ENCODE assay signal across 9 cellular contexts in the genomic region with DNA sequence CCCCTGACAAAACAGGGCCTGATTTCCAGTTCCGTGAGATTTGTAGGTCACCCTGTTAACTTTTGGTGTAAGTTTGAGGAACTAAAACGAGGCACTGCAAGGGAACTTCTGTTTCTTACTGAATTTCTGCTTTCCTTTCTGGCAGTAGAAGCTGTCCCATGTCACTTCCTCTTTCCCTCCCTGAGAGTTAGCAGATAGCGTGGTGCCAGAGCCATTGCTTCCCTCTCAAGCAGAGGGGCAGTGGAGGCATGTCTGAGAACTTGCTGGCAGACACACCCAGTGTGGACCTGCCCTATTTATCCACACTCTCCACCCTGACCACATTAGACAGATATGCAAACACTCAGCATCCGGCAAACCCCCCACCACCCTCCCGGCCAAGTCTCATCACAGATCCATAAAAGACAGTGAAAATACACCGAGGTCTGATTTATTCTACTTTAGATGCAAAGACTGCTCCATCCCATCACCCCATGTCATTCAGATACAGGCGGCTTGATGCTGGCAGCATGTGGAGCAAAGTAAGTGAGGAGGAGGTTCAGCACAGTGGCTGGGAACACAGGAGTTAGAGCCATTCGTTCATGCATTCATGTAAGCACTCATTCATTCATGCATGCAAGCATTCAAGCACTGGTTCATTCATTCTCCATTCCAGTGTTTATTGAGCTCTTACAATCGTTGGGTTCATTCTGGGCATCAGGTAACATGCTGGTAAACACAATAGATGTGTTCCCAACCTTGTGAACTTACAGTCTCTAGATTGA.
A peak's percentile ranks its signal among the peaks of the same experiment; 100 is the strongest.
DNase-seq lines count a peak whose midpoint lies in the region; ATAC-seq, FAIRE-seq and TF ChIP-seq lines count a peak whose summit lies in the region.
"Had no signal": no experiment of that assay in that cellular context is flagged by ENCODE, and none has a peak within 500 bp of the region (broad histone marks: within the 10 kb centered on the region; RNA-seq: fewer than 3 reads in every experiment).

No MANE protein-coding gene starts in this region.

- no peak overlapping the region for H3K56ac ChIP-seq in H1 (replicated peaks; ENCODE audit: insufficient read length, low read depth, low read length)

- peaks cover 5% of the 10 kb centered on the region for H3K27me3 Mint-ChIP-seq in stimulated activated naive CD8-positive, alpha-beta T cell treated with anti-CD3 and anti-CD28 coated beads, Interleukin-15, Interleukin-2, amounts not matched to agents 100 ng/mL and 50 ng/mL, for 24 hours

- H4K20me1 ChIP-seq in H1 (replicated peaks in 1 of 2; ENCODE audit: control insufficient read depth in 1 of 2, insufficient read depth in 2 of 2, low read length in 2 of 2) (no peaks in the 10 kb centered on the region), PC-9 (ENCODE audit: insufficient read depth) (no peaks in the 10 kb centered on the region)

- intact Hi-C loops in PC-9 (cut with micrococcal nuclease; ENCODE audit: unreplicated experiment), result no loop called here

- TF ChIP-seq EP300 in H1 (IDR thresholded peaks at IDR 0.05; ENCODE audit: borderline replicate concordance in 1 of 2, low read depth in 2 of 2, low read length in 2 of 2), result no peak

- H3K4me1 Mint-ChIP-seq in stimulated activated naive CD8-positive, alpha-beta T cell treated with anti-CD3 and anti-CD28 coated beads, Interleukin-15, Interleukin-2, amounts not matched to agents 100 ng/mL and 50 ng/mL, for 24 hours (ENCODE audit: low read depth), result peaks cover 45% of the 10 kb centered on the region

- no peak overlapping the region for H4K91ac ChIP-seq in H1 (replicated peaks; ENCODE audit: insufficient read length, low read length)

- WGBS in H1 (ENCODE audit: extremely low coverage in 1 of 2, insufficient coverage in 1 of 2, insufficient read length in 1 of 2, insufficient replicate concordance in 2 of 2, low coverage in 1 of 2, low lambda C conversion rate in 2 of 2, missing lambda C conversion rate in 1 of 2), 2 experiments, result 75% methylated on average over 9 of the region's 9 CpGs; no CpG with 5 or more reads in 1 of the 2 experiments

- POLR2A ChIA-PET in H1 (lab: Charles Lee; ENCODE audit: partially characterized antibody), result no interaction called here
- POLR2A ChIA-PET in PC-9 (lab: Charles Lee; ENCODE audit: unreplicated experiment), result no interaction called here

- H3K9me3 Mint-ChIP-seq in stimulated activated naive CD8-positive, alpha-beta T cell treated with anti-CD3 and anti-CD28 coated beads, Interleukin-15, Interleukin-2, amounts not matched to agents 100 ng/mL and 50 ng/mL, for 24 hours, result no peaks in the 10 kb centered on the region

- no peak overlapping the region for H3K9ac ChIP-seq in H1 (replicated peaks in 1 of 4; ENCODE audit: extremely low read depth in 1 of 4, low read depth in 3 of 4, low read length in 3 of 4)

- no peak overlapping the region for H3K23ac ChIP-seq in H1 (ENCODE audit: insufficient read length)

- peak overlapping the region; percentile 87 for H2AFZ ChIP-seq in H1 (ENCODE audit: low read length)
- no peak overlapping the region for H2AFZ ChIP-seq in PC-9

- ATAC-seq in GM21723 (IDR thresholded peaks at IDR 0.05; ENCODE audit: unreplicated experiment), result peak; percentile 95

- no peak overlapping the region for H2BK12ac ChIP-seq in H1 (ENCODE audit: low read depth, low read length)

- peak; percentile 95 for FAIRE-seq in GM18507 (lab: Jason Lieb, UNC)
- no peak for FAIRE-seq in H1 (lab: Jason Lieb, UNC)

- no peak overlapping the region for H3K4me2 ChIP-seq in H1 (ENCODE audit: insufficient read depth in 1 of 2, low read depth in 2 of 2, low read length in 2 of 2)
- no peak overlapping the region for H3K4me2 ChIP-seq in PC-9

- no peaks in the 10 kb centered on the region for H3K4me1 ChIP-seq in H1 (replicated peaks in 1 of 4; ENCODE audit: control insufficient read depth in 3 of 4, insufficient read depth in 4 of 4, low read length in 3 of 4)
- H3K4me1 ChIP-seq in PC-9 (replicated peaks; ENCODE audit: insufficient read depth), result peaks cover 16% of the 10 kb centered on the region
- H3K4me1 ChIP-seq: ascending aorta had no signal

- H3K27ac Mint-ChIP-seq in stimulated activated naive CD8-positive, alpha-beta T cell treated with anti-CD3 and anti-CD28 coated beads, Interleukin-15, Interleukin-2, amounts not matched to agents 100 ng/mL and 50 ng/mL, for 24 hours, result peak overlapping the region; percentile 24

- no TSS peak for BruUV-seq in PC-9 (replicated peaks; lab: Mats Ljungman, UMichigan)

- H3K27me3 ChIP-seq in H1 (replicated peaks in 1 of 4; ENCODE audit: control insufficient read depth in 3 of 4, extremely low read depth in 1 of 4, insufficient read depth in 3 of 4, low read length in 3 of 4), result no peaks in the 10 kb centered on the region
- H3K27me3 ChIP-seq in PC-9 (ENCODE audit: insufficient read depth, low read depth), result no peaks in the 10 kb centered on the region
- H3K27me3 ChIP-seq: ascending aorta had no signal

- H3K9me2 ChIP-seq in PC-9 (ENCODE audit: insufficient read depth), result no peaks in the 10 kb centered on the region

- no peak overlapping the region for H2BK15ac ChIP-seq in H1 (ENCODE audit: low read length)

- H2BK20ac ChIP-seq in H1 (ENCODE audit: low read length), result no peak overlapping the region

- CTCF ChIA-PET in H1 (lab: Charles Lee; ENCODE audit: partially characterized antibody), result no interaction called here
- CTCF ChIA-PET in PC-9 (lab: Charles Lee), result no interaction called here

- H3K14ac ChIP-seq in H1 (ENCODE audit: insufficient read length), result no peak overlapping the region

- H4K8ac ChIP-seq in H1 (ENCODE audit: extremely low read depth, insufficient read depth, low read length), result no peak overlapping the region

- peak overlapping the region; percentile 9 for H3K4me3 Mint-ChIP-seq in stimulated activated naive CD8-positive, alpha-beta T cell treated with anti-CD3 and anti-CD28 coated beads, Interleukin-15, Interleukin-2, amounts not matched to agents 100 ng/mL and 50 ng/mL, for 24 hours

- H2AK5ac ChIP-seq in H1 (ENCODE audit: low read depth, low read length), result no peak overlapping the region

- no peak overlapping the region for H2BK120ac ChIP-seq in H1 (replicated peaks; ENCODE audit: low read depth, low read length)

- TF ChIP-seq CTCF in H1 (IDR thresholded peaks at IDR 0.05; ENCODE audit: control extremely low read depth in 1 of 3, insufficient read depth in 1 of 3, low read depth in 1 of 3, low read length in 3 of 3), result no peak
- no peak for TF ChIP-seq CTCF in PC-9 (conservative IDR thresholded peaks at IDR 0.05)

- no peak for TF ChIP-seq POLR2A in H1 (IDR thresholded peaks at IDR 0.05; ENCODE audit: control extremely low read depth in 1 of 2, low read depth in 2 of 2, low read length in 2 of 2)

- H3K4me3 ChIP-seq in H1 (ENCODE audit: extremely low read depth in 1 of 4, insufficient read depth in 2 of 4, low read depth in 3 of 4, low read length in 4 of 4) (no peak overlapping the region), PC-9 (no peak overlapping the region)
- H3K4me3 ChIP-seq: ascending aorta had no signal

- H4K5ac ChIP-seq in H1 (ENCODE audit: insufficient read length, low read depth, low read length), result no peak overlapping the region

- H3K79me2 ChIP-seq in H1 (ENCODE audit: control insufficient read depth in 1 of 2, insufficient read depth in 2 of 2, low read length in 2 of 2), result no peaks in the 10 kb centered on the region
- no peaks in the 10 kb centered on the region for H3K79me2 ChIP-seq in PC-9 (ENCODE audit: low read depth)

- H3K9me3 ChIP-seq in H1 (ENCODE audit: insufficient read depth in 2 of 2, low read depth in 1 of 2, low read length in 1 of 2) (no peaks in the 10 kb centered on the region), PC-9 (ENCODE audit: insufficient read depth, low read depth) (no peaks in the 10 kb centered on the region)
- H3K9me3 ChIP-seq: ascending aorta had no signal

- H3K36me3 ChIP-seq in H1 (ENCODE audit: control insufficient read depth in 2 of 4, insufficient read depth in 4 of 4, low read length in 3 of 4), result no peaks in the 10 kb centered on the region
- no peaks in the 10 kb centered on the region for H3K36me3 ChIP-seq in PC-9 (ENCODE audit: low read depth)
- H3K36me3 ChIP-seq: ascending aorta had no signal

- no peak for TF ChIP-seq RAD21 in H1 (IDR thresholded peaks at IDR 0.05 in 1 of 2, conservative IDR thresholded peaks at IDR 0.05 in 1 of 2; ENCODE audit: low read depth in 2 of 2, low read length in 2 of 2)

- H3K23me2 ChIP-seq in H1 (ENCODE audit: low read depth, low read length), result no peaks in the 10 kb centered on the region

- no peaks in the 10 kb centered on the region for H3K36me3 Mint-ChIP-seq in stimulated activated naive CD8-positive, alpha-beta T cell treated with anti-CD3 and anti-CD28 coated beads, Interleukin-15, Interleukin-2, amounts not matched to agents 100 ng/mL and 50 ng/mL, for 24 hours (ENCODE audit: low read depth)

- H3K4ac ChIP-seq in H1 (replicated peaks; ENCODE audit: insufficient read length, low read depth, low read length), result no peak overlapping the region

- H3K27ac ChIP-seq in H1 (ENCODE audit: low read depth, low read length), result no peak overlapping the region
- H3K27ac ChIP-seq in PC-9, result no peak overlapping the region
- H3K27ac ChIP-seq: ascending aorta had no signal

- DNase-seq in GM18507 (ENCODE audit: extremely low spot score, insufficient read length, low read depth) (peak; percentile 26), LoVo (ENCODE audit: low spot score) (peak; percentile 46), H1 (ENCODE audit: low read depth in 1 of 2, low spot score in 2 of 2) (no peak), PC-9 (no peak), DMS 273 (lab: John Stamatoyannopoulos, UW; ENCODE audit: unreplicated experiment) (no peak)
- DNase-seq in stimulated activated naive CD4-positive, alpha-beta T cell treated with Interleukin-2 at 50 U/mL for 16 hours (lab: John Stamatoyannopoulos, UW), result no peak

- no peaks in the 10 kb centered on the region for H3F3A ChIP-seq in PC-9 (ENCODE audit: insufficient read depth, low read depth)

- H3K18ac ChIP-seq in H1 (ENCODE audit: extremely low read depth, low read length), result no peak overlapping the region

- no peak overlapping the region for H2BK5ac ChIP-seq in H1 (ENCODE audit: low read depth, low read length)

- no peaks in the 10 kb centered on the region for H3K79me1 ChIP-seq in H1 (ENCODE audit: low read depth, low read length)

TF ChIP-seq in H1, 55 proteins besides CTCF, POLR2A, EP300 and RAD21:
- TF ChIP-seq RNF2 (IDR thresholded peaks at IDR 0.05; ENCODE audit: borderline replicate concordance, low read depth, low read length, missing control alignments, poor library complexity, severe bottlenecking) (no peak), BACH1 (IDR thresholded peaks at IDR 0.05; ENCODE audit: low read length) (no peak)

Comparison
In these comparisons a context has a peak if more than half of its experiments do, and no peak if none do; other contexts are left out.
1. DNase-seq: peak in GM18507 (single experiment) and LoVo (single experiment); none in H1 (0 of 2), stimulated activated naive CD4-positive, alpha-beta T cell treated with Interleukin-2 at 50 U/mL for 16 hours (single experiment), PC-9 (0 of 2) and DMS 273 (single experiment).